ENCODE assay signal across 13 cellular contexts in genomic region chr16:27110524-27110896, GRCh38. TPM values are rescaled to one million over a fixed set of nuclear protein-coding genes. Genes with fewer than 3 reads are reported as not detected.
DNase-seq lines count a peak whose midpoint lies in the region; ATAC-seq and TF ChIP-seq lines count a peak whose summit lies in the region.
"Had no signal": no experiment of that assay in that cellular context is flagged by ENCODE, and none has a peak within 500 bp of the region (broad histone marks: within the 10 kb centered on the region; RNA-seq: fewer than 3 reads in every experiment).

No MANE protein-coding gene starts in this region.

- H3K18ac ChIP-seq in mesendoderm (ENCODE audit: low read length) = no peak overlapping the region

- H3K4me2 ChIP-seq in mammary epithelial cell (ENCODE audit: insufficient read depth, low read depth, low read length) (no peak overlapping the region), mesendoderm (ENCODE audit: low read length) (no peak overlapping the region)

- TF ChIP-seq CTCF in mammary epithelial cell (conservative IDR thresholded peaks at IDR 0.05 in 1 of 2, IDR thresholded peaks at IDR 0.05 in 1 of 2; ENCODE audit: extremely low read depth in 1 of 2, insufficient read depth in 1 of 2, low read depth in 1 of 2, low read length in 2 of 2) (no peak), MCF 10A (IDR thresholded peaks at IDR 0.05; ENCODE audit: unreplicated experiment) (no peak), type B pancreatic cell (conservative IDR thresholded peaks at IDR 0.05) (no peak)

- ATAC-seq in activated T-cell treated with anti-CD3 and anti-CD28 coated beads, Interleukin-2, amount 50 U/mL, for 72 hours (replicated peaks in 1 of 2) = no peak

- H3K27ac Mint-ChIP-seq in MCF 10A (ENCODE audit: low read depth, unreplicated experiment) (no peak overlapping the region), type B pancreatic cell (no peak overlapping the region)
- no peak overlapping the region for H3K27ac Mint-ChIP-seq in activated T-cell treated with anti-CD3 and anti-CD28 coated beads, Interleukin-2, amount 50 U/mL, for 72 hours
- H3K27ac Mint-ChIP-seq: endodermal cell had no signal

- no peaks in the 10 kb centered on the region for H3K4me1 Mint-ChIP-seq in MCF 10A (ENCODE audit: insufficient read depth, unreplicated experiment)
- no peaks in the 10 kb centered on the region for H3K4me1 Mint-ChIP-seq in type B pancreatic cell (ENCODE audit: unreplicated experiment)
- H3K4me1 Mint-ChIP-seq in activated T-cell treated with anti-CD3 and anti-CD28 coated beads, Interleukin-2, amount 50 U/mL, for 72 hours (ENCODE audit: low read depth) = peaks cover 6% of the 10 kb centered on the region
- H3K4me1 Mint-ChIP-seq: endodermal cell had no signal

- H3K9ac ChIP-seq in mammary epithelial cell (ENCODE audit: insufficient read depth, low read length) (no peak overlapping the region), mesendoderm (ENCODE audit: low read length) (no peak overlapping the region)

- peak overlapping the region; percentile 74 for H3K56ac ChIP-seq in mesendoderm (ENCODE audit: low read length)

- H2BK5ac ChIP-seq in mesendoderm (ENCODE audit: low read length) = no peak overlapping the region

- H3K9me3 ChIP-seq in mammary epithelial cell (replicated peaks; ENCODE audit: insufficient read depth, low read length) = no peaks in the 10 kb centered on the region
- H3K9me3 ChIP-seq in SJCRH30 (replicated peaks) = no peaks in the 10 kb centered on the region
- H3K9me3 ChIP-seq: upper lobe of left lung had no signal

- peaks cover 7% of the 10 kb centered on the region for H3K36me3 Mint-ChIP-seq in MCF 10A (ENCODE audit: insufficient read depth, unreplicated experiment)
- H3K36me3 Mint-ChIP-seq in type B pancreatic cell = no peaks in the 10 kb centered on the region
- H3K36me3 Mint-ChIP-seq in activated T-cell treated with anti-CD3 and anti-CD28 coated beads, Interleukin-2, amount 50 U/mL, for 72 hours (ENCODE audit: insufficient read depth in 2 of 2) = peaks cover 0 to 2% of the 10 kb centered on the region in 2 donors

- H3K27me3 ChIP-seq in mammary epithelial cell (ENCODE audit: insufficient read depth, low read length) (no peaks in the 10 kb centered on the region), SJCRH30 (no peaks in the 10 kb centered on the region), mesendoderm (ENCODE audit: insufficient read depth, low read length, poor library complexity) (no peaks in the 10 kb centered on the region)
- H3K27me3 ChIP-seq: upper lobe of left lung had no signal

- H3K79me2 ChIP-seq in mammary epithelial cell (ENCODE audit: insufficient read depth, low read length) (no peaks in the 10 kb centered on the region), mesendoderm (ENCODE audit: control insufficient read depth, insufficient read depth, low read length) (no peaks in the 10 kb centered on the region)

- CTCF ChIA-PET in mammary epithelial cell (lab: Charles Lee; ENCODE audit: low non-redundant PET) = interaction anchor here (0.6 to 1.5 kb wide), 6 partner anchors 9 to 1878 kb away, joined by 4 to 18 read pairs (median 10); no protein-coding TSS in a partner anchor
- CTCF ChIA-PET in MCF 10A (lab: Yijun Ruan, JAX) = interaction anchor here (0.6 to 2.7 kb wide), 13 partner anchors 12 to 1834 kb away, joined by 3 to 12 read pairs (median 3); no protein-coding TSS in a partner anchor

- no peak overlapping the region for H4K8ac ChIP-seq in mesendoderm (ENCODE audit: low read depth, low read length)

- no peaks in the 10 kb centered on the region for H3K4me1 ChIP-seq in mammary epithelial cell (ENCODE audit: insufficient read depth, low read length)
- H3K4me1 ChIP-seq in SJCRH30 = peaks cover 4% of the 10 kb centered on the region; the same call in 1 of the 2 replicates
- no peaks in the 10 kb centered on the region for H3K4me1 ChIP-seq in mesendoderm (ENCODE audit: control insufficient read depth, low read depth, low read length)

- BruUV-seq in mammary epithelial cell (replicated peaks; lab: Mats Ljungman, UMichigan) (no TSS peak), MCF 10A (replicated peaks; lab: Mats Ljungman, UMichigan) (no TSS peak)

- H3K9me3 Mint-ChIP-seq in MCF 10A (ENCODE audit: unreplicated experiment) = no peaks in the 10 kb centered on the region
- H3K9me3 Mint-ChIP-seq in type B pancreatic cell = no peaks in the 10 kb centered on the region
- H3K9me3 Mint-ChIP-seq in activated T-cell treated with anti-CD3 and anti-CD28 coated beads, Interleukin-2, amount 50 U/mL, for 72 hours = peaks cover 0 to 3% of the 10 kb centered on the region in 2 donors
- H3K9me3 Mint-ChIP-seq: endodermal cell had no signal

- H2BK15ac ChIP-seq in mesendoderm (replicated peaks; ENCODE audit: low read depth) = no peak overlapping the region

- no peak overlapping the region for H4K5ac ChIP-seq in mesendoderm (ENCODE audit: low read length)

- H2AK5ac ChIP-seq in mesendoderm (ENCODE audit: low read length) = no peak overlapping the region

- WGBS in mammary epithelial cell (ENCODE audit: low coverage, missing lambda C conversion rate) = 33% methylated on average over 3 of the region's 7 CpGs
- WGBS in mesendoderm (ENCODE audit: extremely low coverage, insufficient coverage, low lambda C conversion rate) = no CpG with 5 or more reads among the region's 7 CpGs

- H3K23ac ChIP-seq in mesendoderm (ENCODE audit: low read length) = no peak overlapping the region

- no peak overlapping the region for H3K4ac ChIP-seq in mesendoderm (ENCODE audit: low read depth, low read length)

- H3K27ac ChIP-seq in mammary epithelial cell (ENCODE audit: insufficient read depth, low read depth, low read length) (no peak overlapping the region), SJCRH30 (peak overlapping the region; percentile 25), mesendoderm (ENCODE audit: low read depth, low read length) (no peak overlapping the region)
- H3K27ac ChIP-seq: upper lobe of left lung had no signal

- H2BK120ac ChIP-seq in mesendoderm (ENCODE audit: low read depth, low read length) = no peak overlapping the region

- H3K4me3 Mint-ChIP-seq in MCF 10A (ENCODE audit: unreplicated experiment) (no peak overlapping the region), type B pancreatic cell (no peak overlapping the region)
- H3K4me3 Mint-ChIP-seq in activated T-cell treated with anti-CD3 and anti-CD28 coated beads, Interleukin-2, amount 50 U/mL, for 72 hours = no peak overlapping the region

- intact Hi-C loops in mammary epithelial cell (cut with micrococcal nuclease) (loop anchor here (5.0 kb wide), 2 partner anchors 347 to 1273 kb away; no protein-coding TSS in a partner anchor), MCF 10A (cut with micrococcal nuclease) (no loop called here)

- DNase-seq in mammary epithelial cell = no peak
- no peak for DNase-seq in MCF 10A (ENCODE audit: unreplicated experiment)
- DNase-seq in SJCRH30 = peak; percentile 73 to 74
- no peak for DNase-seq in mesendoderm
- DNase-seq in type B pancreatic cell (ENCODE audit: extremely low spot score, unreplicated experiment) = peak; percentile 55
- no peak for DNase-seq in amniotic stem cell (lab: John Stamatoyannopoulos, UW)
- DNase-seq in activated T-cell treated with anti-CD3 and anti-CD28 coated beads, Interleukin-2, amount 50 U/mL, for 72 hours = no peak
- DNase-seq in HuH-7 (ENCODE audit: low spot score) = no peak
- DNase-seq: activated CD4-positive, alpha-beta T cell treated with anti-CD3 and anti-CD28 coated beads, Interleukin-2, amount 50 U/mL, for 1 hour; activated gamma-delta T cell had no signal

- H3K4me3 ChIP-seq in mammary epithelial cell (replicated peaks in 1 of 3; ENCODE audit: insufficient read depth in 1 of 3, low read depth in 2 of 3, low read length in 3 of 3) (no peak overlapping the region), SJCRH30 (peak overlapping the region; percentile 45), mesendoderm (ENCODE audit: low read length) (no peak overlapping the region)

- H2AFZ ChIP-seq in mammary epithelial cell (ENCODE audit: low read depth, low read length) = peak overlapping the region; percentile 51

- POLR2A ChIA-PET in MCF 10A (lab: Yijun Ruan, JAX) = no interaction called here

- H3K79me1 ChIP-seq in mesendoderm (ENCODE audit: low read length) = no peaks in the 10 kb centered on the region

- in situ Hi-C loops in mammary epithelial cell (cut with MboI; ENCODE audit: low sequenced_read_pairs in 2 of 2) = loop anchor here (25.0 kb wide), 3 partner anchors 1273 to 1848 kb away; partner anchors contain the start of gene ZKSCAN2 (in 1 of the 2)

- peaks cover 34% of the 10 kb centered on the region for H3K27me3 Mint-ChIP-seq in MCF 10A (ENCODE audit: insufficient read depth, unreplicated experiment)
- H3K27me3 Mint-ChIP-seq in type B pancreatic cell = peaks cover 23% of the 10 kb centered on the region
- peaks cover 6% of the 10 kb centered on the region for H3K27me3 Mint-ChIP-seq in activated T-cell treated with anti-CD3 and anti-CD28 coated beads, Interleukin-2, amount 50 U/mL, for 72 hours (ENCODE audit: low read depth)

- no peaks in the 10 kb centered on the region for H3K36me3 ChIP-seq in mammary epithelial cell (ENCODE audit: insufficient read depth, low read length)
- no peaks in the 10 kb centered on the region for H3K36me3 ChIP-seq in SJCRH30
- no peaks in the 10 kb centered on the region for H3K36me3 ChIP-seq in mesendoderm (ENCODE audit: control insufficient read depth, insufficient read depth, low read length)
- H3K36me3 ChIP-seq: upper lobe of left lung had no signal

- H4K20me1 ChIP-seq in mammary epithelial cell (ENCODE audit: insufficient read depth, low read length) = no peaks in the 10 kb centered on the region

- dilution Hi-C loops in mammary epithelial cell (cut with HindIII; ENCODE audit: low sequenced_read_pairs) = no loop called here

RNA-seq across cellular contexts. Expression of gene C16orf82, which starts 43.8 kb away (rescaled TPM):
- not detected for total RNA-seq in mammary epithelial cell
- polyA plus RNA-seq in mammary epithelial cell = not detected
- polyA minus RNA-seq in mammary epithelial cell = not detected
- total RNA-seq in MCF 10A (2022) = not detected in 2 replicates
- not detected in 2 replicates for total RNA-seq in SJCRH30 (2014; rRNA removed; shearing (Covaris generic))
- polyA plus RNA-seq in mesendoderm (2013, experiment 1 of 2) = not detected
- polyA plus RNA-seq in mesendoderm (2013, experiment 2 of 2) = not detected
- total RNA-seq in type B pancreatic cell (ENCODE audit: low replicate concordance) = 0.43 TPM in 1 of 2 replicates, not detected in the other
- not detected for total RNA-seq in activated T-cell treated with anti-CD3 and anti-CD28 coated beads, Interleukin-2, amount 50 U/mL, for 72 hours
- total RNA-seq: endodermal cell; T-helper 2 cell treated with Interferon-gamma antibody and Interleukin-4, amounts not matched to agents 100 ng/mL and 5 ng/mL, for 36 hours; upper lobe of left lung had no signal

Comparison
In these comparisons a context has a peak if more than half of its experiments do, and no peak if none do; other contexts are left out.
1. DNase-seq: peak in SJCRH30 (2 of 2) and type B pancreatic cell (single experiment); none in mammary epithelial cell (single experiment), MCF 10A (single experiment), mesendoderm (single experiment), amniotic stem cell (single experiment), activated T-cell treated with anti-CD3 and anti-CD28 coated beads, Interleukin-2, amount 50 U/mL, for 72 hours (0 of 2) and HuH-7 (single experiment).